In the genomic region with DNA sequence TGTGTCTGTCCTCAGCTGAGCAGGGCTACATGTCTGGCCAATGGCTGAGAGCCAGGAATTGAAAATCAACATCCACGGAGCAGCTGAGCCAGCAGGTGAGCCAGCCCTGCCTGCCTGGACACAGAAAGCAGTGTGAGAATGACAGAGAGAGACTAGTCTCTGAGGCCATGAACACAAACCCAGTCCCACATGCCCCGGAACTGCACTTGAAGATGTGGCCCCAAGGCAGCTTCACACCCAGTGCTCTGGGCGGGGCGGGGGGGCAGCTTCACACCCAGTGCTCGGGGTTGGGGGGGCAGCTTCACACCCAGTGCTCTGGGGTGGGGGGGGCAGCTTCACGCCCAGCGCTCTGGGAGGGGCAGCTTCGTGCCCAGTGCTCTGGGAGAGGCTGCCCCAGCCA, we compare ENCODE assay signal across 15 cellular contexts. TPM values are rescaled to one million over a fixed set of nuclear protein-coding genes. Genes with fewer than 3 reads are reported as not detected.
A peak's percentile ranks its signal among the peaks of the same experiment; 100 is the strongest.
DNase-seq lines count a peak whose midpoint lies in the region; ATAC-seq and TF ChIP-seq lines count a peak whose summit lies in the region.
"Had no signal": no experiment of that assay in that cellular context is flagged by ENCODE, and none has a peak within 500 bp of the region (broad histone marks: within the 10 kb centered on the region; RNA-seq: fewer than 3 reads in every experiment).

No MANE protein-coding gene starts in this region.

- H3K27me3 Mint-ChIP-seq in CD8-positive, alpha-beta T cell (ENCODE audit: low read depth): peaks cover 4% of the 10 kb centered on the region
- H3K27me3 Mint-ChIP-seq in natural killer cell (ENCODE audit: low read depth in 2 of 2): peaks cover 0 to 11% of the 10 kb centered on the region in 2 donors
- H3K27me3 Mint-ChIP-seq: activated T-helper 17 cell treated with anti-CD3 and anti-CD28 coated beads, Interleukin-2, amount 50 U/mL, for 72 hours had no signal

- H3K27ac ChIP-seq in CD8-positive, alpha-beta T cell (ENCODE audit: low read depth, low read length): no peak overlapping the region
- H3K27ac ChIP-seq: lower lobe of right lung, thoracic aorta, WERI-Rb-1 had no signal

- CTCF ChIA-PET in CD8-positive, alpha-beta T cell (lab: Charles Lee): interaction anchor here (0.8 to 1.5 kb wide), 2 partner anchors 168 to 251 kb away, joined by 3 to 4 read pairs; no protein-coding TSS in a partner anchor

- intact Hi-C loops in CD8-positive, alpha-beta T cell (cut with DNase I, micrococcal nuclease): no loop called here
- intact Hi-C loops in natural killer cell (cut with micrococcal nuclease): no loop called here

- H3K4me1 ChIP-seq in CD8-positive, alpha-beta T cell (ENCODE audit: insufficient read depth, low read length): peaks cover 56% of the 10 kb centered on the region

- no peak for ATAC-seq in CD8-positive, alpha-beta T cell
- ATAC-seq in natural killer cell: peak; percentile 49 to 69 (median 65)
- ATAC-seq in HG02571 (IDR thresholded peaks at IDR 0.05; ENCODE audit: unreplicated experiment): no peak
- ATAC-seq: activated T-helper 17 cell treated with anti-CD3 and anti-CD28 coated beads, Interleukin-2, amount 50 U/mL, for 72 hours; lower lobe of right lung had no signal

- H3K27me3 ChIP-seq in CD8-positive, alpha-beta T cell (ENCODE audit: insufficient read depth, low read length): no peaks in the 10 kb centered on the region

- TF ChIP-seq CTCF in CD8-positive, alpha-beta T cell (IDR thresholded peaks at IDR 0.05): no peak
- TF ChIP-seq CTCF in natural killer cell (IDR thresholded peaks at IDR 0.05): no peak

- no peaks in the 10 kb centered on the region for H3K36me3 ChIP-seq in CD8-positive, alpha-beta T cell (ENCODE audit: insufficient read depth, low read length)
- H3K36me3 ChIP-seq: lower lobe of right lung, thoracic aorta, WERI-Rb-1 had no signal

- peaks cover 40% of the 10 kb centered on the region for H3K4me1 Mint-ChIP-seq in CD8-positive, alpha-beta T cell (ENCODE audit: low read depth)
- peaks cover 53 to 79% of the 10 kb centered on the region in 2 donors for H3K4me1 Mint-ChIP-seq in natural killer cell

- peaks cover 2% of the 10 kb centered on the region for H3K36me3 Mint-ChIP-seq in CD8-positive, alpha-beta T cell
- H3K36me3 Mint-ChIP-seq in natural killer cell: no peaks in the 10 kb centered on the region

- DNase-seq in CD8-positive, alpha-beta T cell: peak in 4 of 7 experiments; percentile 10 to 31 (median 26)
- DNase-seq in DMS53 treated with DMSO at 0.1 percent for 48 hours (lab: John Stamatoyannopoulos, UW; ENCODE audit: unreplicated experiment): peak; percentile 39
- peak; percentile 63 for DNase-seq in activated gamma-delta T cell (lab: John Stamatoyannopoulos, UW)
- peak; percentile 37 for DNase-seq in natural killer cell
- no peak for DNase-seq in effector CD4-positive, alpha-beta T cell
- DNase-seq in stimulated activated CD4-positive, alpha-beta T cell treated with anti-CD3 and anti-CD28 coated beads, Interleukin-2, amount 100 ng/mL, for 24 hours: no peak
- no peak for DNase-seq in effector CD8-positive, alpha-beta T cell (lab: John Stamatoyannopoulos, UW)
- DNase-seq: AML-193, erythroblast, lower lobe of right lung, NCI-H2081 treated with DMSO at 0.1 percent for 48 hours, WERI-Rb-1 had no signal

- peak overlapping the region; percentile 50 for H3K4me3 Mint-ChIP-seq in CD8-positive, alpha-beta T cell
- H3K4me3 Mint-ChIP-seq in natural killer cell: peak overlapping the region; percentile 72

- peak overlapping the region; percentile 8 for H3K27ac Mint-ChIP-seq in CD8-positive, alpha-beta T cell
- H3K27ac Mint-ChIP-seq in natural killer cell: peak overlapping the region; percentile 80 to 90
- H3K27ac Mint-ChIP-seq: activated T-helper 17 cell treated with anti-CD3 and anti-CD28 coated beads, Interleukin-2, amount 50 U/mL, for 72 hours had no signal

- H3K9me3 Mint-ChIP-seq in CD8-positive, alpha-beta T cell: peaks cover 7% of the 10 kb centered on the region
- peaks cover 7 to 9% of the 10 kb centered on the region in 2 donors for H3K9me3 Mint-ChIP-seq in natural killer cell

- POLR2A ChIA-PET in CD8-positive, alpha-beta T cell (lab: Charles Lee): no interaction called here

- H3K9me3 ChIP-seq in CD8-positive, alpha-beta T cell (ENCODE audit: low read length): no peaks in the 10 kb centered on the region

- H3K4me3 ChIP-seq in CD8-positive, alpha-beta T cell (ENCODE audit: low read depth, low read length): no peak overlapping the region
- H3K4me3 ChIP-seq: lower lobe of right lung, thoracic aorta had no signal

RNA-seq across cellular contexts. Expression of gene TRMU, which starts 37.7 kb away (rescaled TPM):
- total RNA-seq in CD8-positive, alpha-beta T cell: 10 to 100 TPM; 51.0 to 56.3 TPM
- 10 to 100 TPM; 54.5 to 77.9 (median 58.4) TPM for total RNA-seq in natural killer cell

Comparison
In these comparisons a context has a peak if more than half of its experiments do, and no peak if none do; other contexts are left out.
1. ATAC-seq: peak in natural killer cell (3 of 3); none in CD8-positive, alpha-beta T cell (single experiment) and HG02571 (single experiment).
2. DNase-seq: peak in CD8-positive, alpha-beta T cell (4 of 7), DMS53 treated with DMSO at 0.1 percent for 48 hours (single experiment), activated gamma-delta T cell (single experiment) and natural killer cell (single experiment); none in effector CD4-positive, alpha-beta T cell (single experiment), stimulated activated CD4-positive, alpha-beta T cell treated with anti-CD3 and anti-CD28 coated beads, Interleukin-2, amount 100 ng/mL, for 24 hours (0 of 2) and effector CD8-positive, alpha-beta T cell (single experiment).